Comparison of ENCODE assay signal across 1 cellular context in genomic region chr6:89081423-89082322, GRCh38.
A peak's percentile ranks its signal among the peaks of the same experiment; 100 is the strongest.
TF ChIP-seq lines count a peak whose summit lies in the region.

No MANE protein-coding gene starts in this region.

TF ChIP-seq in HepG2, 621 proteins besides CTCF, POLR2A, EP300 and RAD21 (continued from another document and continues in another):
- TF ChIP-seq ZNF782 (CRISPR knock-in tag; IDR thresholded peaks at IDR 0.05; ENCODE audit: borderline replicate concordance) (no peak), TERF1 (CRISPR knock-in tag; IDR thresholded peaks at IDR 0.05) (no peak), PAF1 (CRISPR knock-in tag; IDR thresholded peaks at IDR 0.05) (no peak), IKZF5 (CRISPR knock-in tag; IDR thresholded peaks at IDR 0.05) (peak; percentile 44; the same call in 1 of the 2 replicates), FUBP1 (CRISPR knock-in tag; IDR thresholded peaks at IDR 0.05; ENCODE audit: borderline replicate concordance) (peak; percentile 60; the same call in 1 of the 2 replicates), AGO1 (IDR thresholded peaks at IDR 0.05; ENCODE audit: low read depth, low read length, poor library complexity, severe bottlenecking) (peak; percentile 95), ARID5B (CRISPR knock-in tag; IDR thresholded peaks at IDR 0.05) (peak; percentile 69), ZBTB37 (CRISPR knock-in tag; IDR thresholded peaks at IDR 0.05) (0 out of 2 replicates have a peak, but pooled peaks have one; percentile 17), ATF7 (IDR thresholded peaks at IDR 0.05) (peak; percentile 42; the same call in 1 of the 2 replicates), ATF7 (CRISPR knock-in tag; IDR thresholded peaks at IDR 0.05) (peak; percentile 98), KLF15 (CRISPR knock-in tag; IDR thresholded peaks at IDR 0.05; ENCODE audit: borderline replicate concordance) (peak; percentile 25; the same call in 1 of the 2 replicates), SP5 (CRISPR knock-in tag; IDR thresholded peaks at IDR 0.05; ENCODE audit: borderline replicate concordance, low read depth) (no peak), ZNF460 (CRISPR knock-in tag; IDR thresholded peaks at IDR 0.05; ENCODE audit: borderline replicate concordance) (peak; percentile 21; the same call in 1 of the 2 replicates), SMAD3 (CRISPR knock-in tag; IDR thresholded peaks at IDR 0.05) (no peak), ZBED4 (CRISPR knock-in tag; IDR thresholded peaks at IDR 0.05; ENCODE audit: borderline replicate concordance) (no peak), ATF5 (CRISPR knock-in tag; IDR thresholded peaks at IDR 0.05; ENCODE audit: low read depth) (no peak), PLSCR1 (CRISPR knock-in tag; IDR thresholded peaks at IDR 0.05; ENCODE audit: borderline replicate concordance) (peak; percentile 31; the same call in 1 of the 2 replicates), ZNF18 (CRISPR knock-in tag; IDR thresholded peaks at IDR 0.05; ENCODE audit: insufficient replicate concordance) (peak; percentile 28), RFX3 (CRISPR knock-in tag; IDR thresholded peaks at IDR 0.05) (no peak), ZNF331 (CRISPR knock-in tag; IDR thresholded peaks at IDR 0.05) (peak; percentile 34; the same call in 1 of the 2 replicates), MAFK (conservative IDR thresholded peaks at IDR 0.05 in 1 of 2, IDR thresholded peaks at IDR 0.05 in 1 of 2; ENCODE audit: low read length in 2 of 2) (no peak), HDAC1 (CRISPR knock-in tag; IDR thresholded peaks at IDR 0.05) (peak; percentile 73), ZNF160 (CRISPR knock-in tag; IDR thresholded peaks at IDR 0.05) (0 out of 2 replicates have a peak, but pooled peaks have one; percentile 44), KLF12 (CRISPR knock-in tag; IDR thresholded peaks at IDR 0.05; ENCODE audit: borderline replicate concordance) (0 out of 2 replicates have a peak, but pooled peaks have one; percentile 52), ATM (IDR thresholded peaks at IDR 0.05; ENCODE audit: borderline replicate concordance) (no peak), ZFP82 (CRISPR knock-in tag; IDR thresholded peaks at IDR 0.05; ENCODE audit: borderline replicate concordance) (peak; percentile 50; the same call in 1 of the 2 replicates), CBX5 (CRISPR knock-in tag; IDR thresholded peaks at IDR 0.05; ENCODE audit: borderline replicate concordance) (no peak), MXD4 (CRISPR knock-in tag; IDR thresholded peaks at IDR 0.05) (no peak), THRA (CRISPR knock-in tag; IDR thresholded peaks at IDR 0.05; ENCODE audit: borderline replicate concordance) (peak; percentile 63), ZNF281 (CRISPR knock-in tag; IDR thresholded peaks at IDR 0.05; ENCODE audit: borderline replicate concordance) (peak; percentile 94), BRCA1 (CRISPR knock-in tag; IDR thresholded peaks at IDR 0.05) (peak; percentile 64; the same call in 1 of the 2 replicates)
